ENCODE assay signal across 15 cellular contexts in the genomic region with DNA sequence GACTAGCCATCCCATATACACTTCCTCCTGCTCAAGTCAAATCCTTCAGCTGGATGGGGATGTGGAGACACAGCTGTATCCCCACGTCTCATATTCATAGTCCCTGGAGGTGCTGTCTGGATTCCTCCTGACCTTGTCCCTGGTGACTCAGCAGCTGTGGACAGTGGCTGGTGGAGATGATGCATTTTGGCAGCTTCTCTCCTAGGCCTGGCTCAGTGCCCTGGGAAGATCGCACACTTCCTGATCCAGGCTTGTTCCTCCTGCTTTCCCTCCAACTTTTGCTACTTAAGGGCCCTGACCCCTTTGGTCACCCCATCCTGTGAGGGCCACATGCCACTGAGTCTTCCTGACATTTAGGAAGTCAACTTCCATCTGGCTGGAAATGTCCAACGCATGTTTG. TPM values are rescaled to one million over a fixed set of nuclear protein-coding genes. Genes with fewer than 3 reads are reported as not detected.
DNase-seq lines count a peak whose midpoint lies in the region; ATAC-seq and TF ChIP-seq lines count a peak whose summit lies in the region.
"Had no signal": no experiment of that assay in that cellular context is flagged by ENCODE, and none has a peak within 500 bp of the region (broad histone marks: within the 10 kb centered on the region; RNA-seq: fewer than 3 reads in every experiment).

No MANE protein-coding gene starts in this region.

- TF ChIP-seq POLR2A in adrenal gland (IDR thresholded peaks at IDR 0.05) (no peak), ovary (IDR thresholded peaks at IDR 0.05) (no peak)

- H3K36me3 ChIP-seq in adrenal gland (replicated peaks in 1 of 2) (no peaks in the 10 kb centered on the region), ovary (no peaks in the 10 kb centered on the region)

- DNase-seq in Daoy (ENCODE audit: low read depth), result peak; percentile 45
- peak; percentile 58 to 82 (median 73) for DNase-seq in adrenal gland
- DNase-seq in Right ventricle myocardium inferior (ENCODE audit: missing footprints), result no peak
- peak in 3 of 5 donors; percentile 25 to 61 (median 36) for DNase-seq in ovary
- no peak for DNase-seq in dedifferentiated amniotic fluid mesenchymal stem cell (ENCODE audit: extremely low spot score)
- DNase-seq in stimulated activated CD4-positive, alpha-beta T cell treated with anti-CD3 and anti-CD28 coated beads, Interleukin-12 subunit alpha, Interleukin-12 subunit beta, amount 100 ng/mL, for 4 hours, result no peak
- DNase-seq: activated naive CD8-positive, alpha-beta T cell treated with anti-CD3 and anti-CD28 coated beads for 36 hours; endodermal cell; immature natural killer cell; KG1 had no signal

- H3K4me1 ChIP-seq in adrenal gland (replicated peaks in 1 of 2) (no peaks in the 10 kb centered on the region), ovary (ENCODE audit: insufficient read depth) (peaks cover 2% of the 10 kb centered on the region)

- TF ChIP-seq EP300 in ovary (IDR thresholded peaks at IDR 0.05), result no peak

- no peaks in the 10 kb centered on the region for H3K27me3 ChIP-seq in adrenal gland
- H3K27me3 ChIP-seq in ovary, result no peaks in the 10 kb centered on the region

- H3K4me3 ChIP-seq in adrenal gland, result no peak overlapping the region
- H3K4me3 ChIP-seq in ovary, result no peak overlapping the region

- H3K9me3 ChIP-seq in adrenal gland (replicated peaks in 1 of 3) (no peaks in the 10 kb centered on the region), ovary (no peaks in the 10 kb centered on the region)

- ATAC-seq in Right ventricle myocardium inferior (peak; percentile 79), GM18519 (IDR thresholded peaks at IDR 0.05; ENCODE audit: low FRiP score, unreplicated experiment) (no peak), GM18861 (IDR thresholded peaks at IDR 0.05; ENCODE audit: unreplicated experiment) (no peak)

- 36 to 47% (median 38%) methylated on average over 2 to 3 of the region's 3 CpGs for WGBS in adrenal gland, 4 donors
- WGBS in ovary, 3 donors, result 43 to 53% (median 50%) methylated on average over 3 of the region's 3 CpGs

- H3K27ac ChIP-seq in adrenal gland (peak overlapping the region in 1 of 5 donors; percentile 5), ovary (no peak overlapping the region)

- TF ChIP-seq CTCF in adrenal gland (IDR thresholded peaks at IDR 0.05), result no peak
- no peak for TF ChIP-seq CTCF in ovary (IDR thresholded peaks at IDR 0.05)

- intact Hi-C loops in adrenal gland (cut with DNase I) (no loop called here), Right ventricle myocardium inferior (cut with DNase I) (loop anchor here (2.0 kb wide), 1 partner anchor 39 kb away; no protein-coding TSS in a partner anchor), ovary (cut with DNase I) (no loop called here)

RNA-seq across cellular contexts. Expression of a gene that starts 44.4 kb away (rescaled TPM):
- 0.12 and 0.34 TPM in 2 replicates for total RNA-seq in Daoy (2014; rRNA removed; shearing (Covaris generic))
- 10 to 100 TPM in 6 of 8 donors, 1 to 10 TPM in 2; 6.4 to 19.7 (median 15.4) TPM for total RNA-seq in adrenal gland
- polyA plus RNA-seq in adrenal gland, result 1 to 10 TPM in 2 of 3 donors, under 1 TPM in 1; 0.98 to 4.0 (median 2.3) TPM
- 11.5 TPM for total RNA-seq in Right ventricle myocardium inferior
- 1 to 10 TPM; 1.4 to 7.6 (median 3.7) TPM for total RNA-seq in ovary
- polyA plus RNA-seq in ovary, result 1 to 10 TPM in 1 of 2 donors, under 1 TPM in 1; 0.96 to 9.0 TPM
- total RNA-seq: activated CD8-positive, alpha-beta memory T cell treated with anti-CD3 and anti-CD28 coated beads for 36 hours; activated naive CD8-positive, alpha-beta T cell treated with anti-CD3 and anti-CD28 coated beads for 36 hours; B cell; osteocyte had no signal
- polyA plus RNA-seq: immature natural killer cell had no signal

Comparison
In these comparisons a context has a peak if more than half of its experiments do, and no peak if none do; other contexts are left out.
1. DNase-seq: peak in Daoy (single experiment), adrenal gland (7 of 7) and ovary (3 of 5); none in Right ventricle myocardium inferior (single experiment), dedifferentiated amniotic fluid mesenchymal stem cell (single experiment) and stimulated activated CD4-positive, alpha-beta T cell treated with anti-CD3 and anti-CD28 coated beads, Interleukin-12 subunit alpha, Interleukin-12 subunit beta, amount 100 ng/mL, for 4 hours (single experiment).